Comparison of ENCODE assay signal across 10 cellular contexts in genomic region chr10:45557275-45557905, GRCh38.
DNase-seq lines count a peak whose midpoint lies in the region; ATAC-seq and TF ChIP-seq lines count a peak whose summit lies in the region.
"Had no signal": no experiment of that assay in that cellular context is flagged by ENCODE, and none has a peak within 500 bp of the region (broad histone marks: within the 10 kb centered on the region; RNA-seq: fewer than 3 reads in every experiment).

No MANE protein-coding gene starts in this region.

- no peak overlapping the region for H4K91ac ChIP-seq in H9 (ENCODE audit: insufficient read length, low read depth, low read length)
- H4K91ac ChIP-seq in neuronal stem cell (ENCODE audit: low read depth, low read length, poor library complexity): no peak overlapping the region

- H3K27ac ChIP-seq in DND-41 (ENCODE audit: low read length) (peak overlapping the region; percentile 48; the same call in 1 of the 2 replicates), H9 (ENCODE audit: insufficient read length, low read depth, low read length) (no peak overlapping the region), neuronal stem cell (replicated peaks; ENCODE audit: low read length) (no peak overlapping the region)
- H3K27ac ChIP-seq: body of pancreas had no signal

- H3K79me1 ChIP-seq in H9 (ENCODE audit: insufficient read depth, low read depth, low read length, poor library complexity, severe bottlenecking): no peaks in the 10 kb centered on the region
- H3K79me1 ChIP-seq in neuronal stem cell (ENCODE audit: low read depth, low read length): peaks cover 2% of the 10 kb centered on the region

- no peak overlapping the region for H3K4me3 ChIP-seq in DND-41 (ENCODE audit: low read depth in 1 of 2, low read length in 2 of 2)
- H3K4me3 ChIP-seq in neuronal stem cell (ENCODE audit: low read length in 2 of 2): no peak overlapping the region
- H3K4me3 ChIP-seq: body of pancreas had no signal

- H4K8ac ChIP-seq in H9 (replicated peaks; ENCODE audit: insufficient read length, low read depth, low read length): no peak overlapping the region
- no peak overlapping the region for H4K8ac ChIP-seq in neuronal stem cell (ENCODE audit: low read depth, low read length)

- no peak overlapping the region for H2BK12ac ChIP-seq in H9 (ENCODE audit: insufficient read length, low read depth, low read length)
- no peak overlapping the region for H2BK12ac ChIP-seq in neuronal stem cell (ENCODE audit: low read length)

- no peak for TF ChIP-seq CTCF in DND-41 (IDR thresholded peaks at IDR 0.05; ENCODE audit: borderline replicate concordance, extremely low read depth, low read length, poor library complexity, severe bottlenecking)
- TF ChIP-seq CTCF in H9 (conservative IDR thresholded peaks at IDR 0.05): no peak

- H3K4me2 ChIP-seq in DND-41 (ENCODE audit: insufficient read depth, low read length): peak overlapping the region; percentile 38; the same call in 1 of the 2 replicates
- H3K4me2 ChIP-seq in H9 (ENCODE audit: insufficient read depth, insufficient read length, low read length): no peak overlapping the region
- no peak overlapping the region for H3K4me2 ChIP-seq in neuronal stem cell (ENCODE audit: insufficient read depth, low read length, poor library complexity, severe bottlenecking)

- ATAC-seq in DND-41 (ENCODE audit: insufficient read depth, low read depth): peak; percentile 90
- ATAC-seq: body of pancreas had no signal

- peaks cover 15% of the 10 kb centered on the region for H3K4me1 ChIP-seq in DND-41 (ENCODE audit: insufficient read depth, low read length)
- H3K4me1 ChIP-seq in H9 (ENCODE audit: insufficient read depth, low read length): peaks cover 2% of the 10 kb centered on the region; the same call in 1 of the 2 replicates
- peaks cover 0 to 3% of the 10 kb centered on the region in 2 donors for H3K4me1 ChIP-seq in neuronal stem cell (ENCODE audit: control insufficient read depth in 2 of 2, insufficient read depth in 1 of 2, low read depth in 1 of 2, low read length in 2 of 2)

- H3K79me2 ChIP-seq in DND-41 (ENCODE audit: insufficient read depth, low read length) (0 out of 2 replicates have a peak, but pooled peaks cover 2% of the 10 kb centered on the region), H9 (ENCODE audit: insufficient read depth, low read length) (no peaks in the 10 kb centered on the region)

- H3K9ac ChIP-seq in DND-41 (ENCODE audit: low read depth, low read length) (no peak overlapping the region), H9 (ENCODE audit: extremely low read depth, insufficient read length, low read length) (no peak overlapping the region), neuronal stem cell (ENCODE audit: low read depth, low read length, poor library complexity) (no peak overlapping the region)

- H2AK5ac ChIP-seq in H9 (ENCODE audit: insufficient read length, low read length): no peak overlapping the region
- H2AK5ac ChIP-seq in neuronal stem cell (ENCODE audit: low read depth, low read length): no peak overlapping the region

- H3K56ac ChIP-seq in H9 (ENCODE audit: insufficient read length, low read depth, low read length): no peak overlapping the region

- H3K36me3 ChIP-seq in DND-41 (ENCODE audit: insufficient read depth, low read length) (no peaks in the 10 kb centered on the region), neuronal stem cell (replicated peaks in 1 of 2; ENCODE audit: control insufficient read depth in 2 of 2, insufficient read depth in 2 of 2, low read length in 2 of 2) (no peaks in the 10 kb centered on the region)

- H3K27me3 Mint-ChIP-seq in H9 (ENCODE audit: low read depth) (no peaks in the 10 kb centered on the region), immature natural killer cell (ENCODE audit: low read depth in 3 of 3) (peaks cover 0 to 6% (median 3%) of the 10 kb centered on the region in 3 donors)
- no peaks in the 10 kb centered on the region for H3K27me3 Mint-ChIP-seq in T-helper 1 cell treated with Interleukin-12 subunit alpha and Interleukin-12 subunit beta and Interleukin-4 antibody, amounts not matched to agents 30 μg/mL and 1 μg/mL, for 36 hours (ENCODE audit: low read depth)

- H2BK120ac ChIP-seq in H9 (ENCODE audit: low read depth, low read length, poor library complexity, severe bottlenecking) (no peak overlapping the region), neuronal stem cell (ENCODE audit: low read depth, low read length) (no peak overlapping the region)

- no peak overlapping the region for H3T11ph ChIP-seq in H9 (ENCODE audit: low read length)

- no peak overlapping the region for H2BK15ac ChIP-seq in H9 (ENCODE audit: low read depth, low read length)
- H2BK15ac ChIP-seq in neuronal stem cell (ENCODE audit: low read length): no peak overlapping the region

- H2AFZ ChIP-seq in DND-41 (ENCODE audit: low read depth, low read length): peak overlapping the region; percentile 22; the same call in 1 of the 2 replicates
- H2AFZ ChIP-seq in H9 (ENCODE audit: low read length): no peak overlapping the region
- no peak overlapping the region for H2AFZ ChIP-seq in neuronal stem cell (ENCODE audit: low read length)

- WGBS in H9 (ENCODE audit: extremely low coverage, insufficient read length, low lambda C conversion rate): no CpG with 5 or more reads among the region's 9 CpGs
- no CpG with 5 or more reads among the region's 9 CpGs for WGBS in neuronal stem cell (ENCODE audit: extremely low coverage in 2 of 2, insufficient read length in 2 of 2, insufficient replicate concordance in 1 of 2), 2 donors

- peaks cover 6 to 16% (median 13%) of the 10 kb centered on the region in 3 experiments; a peak in 6 of 7 replicates for H3K36me3 Mint-ChIP-seq in H9 (ENCODE audit: insufficient read depth in 1 of 3, low read depth in 3 of 3)
- peaks cover 16% of the 10 kb centered on the region for H3K36me3 Mint-ChIP-seq in T-helper 1 cell treated with Interleukin-12 subunit alpha and Interleukin-12 subunit beta and Interleukin-4 antibody, amounts not matched to agents 30 μg/mL and 1 μg/mL, for 36 hours (ENCODE audit: low read depth)
- peaks cover 0 to 14% (median 7%) of the 10 kb centered on the region in 3 donors for H3K36me3 Mint-ChIP-seq in immature natural killer cell

- peaks cover 5 to 12% of the 10 kb centered on the region in 2 experiments; a peak in 4 of 5 replicates for H3K9me3 Mint-ChIP-seq in H9
- H3K9me3 Mint-ChIP-seq in T-helper 1 cell treated with Interleukin-12 subunit alpha and Interleukin-12 subunit beta and Interleukin-4 antibody, amounts not matched to agents 30 μg/mL and 1 μg/mL, for 36 hours: no peaks in the 10 kb centered on the region
- H3K9me3 Mint-ChIP-seq in immature natural killer cell: no peaks in the 10 kb centered on the region

- H3K23me2 ChIP-seq in H9 (ENCODE audit: insufficient read length, low read depth, low read length, poor library complexity, severe bottlenecking): no peaks in the 10 kb centered on the region

- H3K9me3 ChIP-seq in DND-41 (ENCODE audit: insufficient read depth, low read length, severe bottlenecking): no peaks in the 10 kb centered on the region
- no peaks in the 10 kb centered on the region for H3K9me3 ChIP-seq in H9 (ENCODE audit: control insufficient read depth, low read depth, low read length)
- peaks cover 5 to 7% of the 10 kb centered on the region in 2 donors for H3K9me3 ChIP-seq in neuronal stem cell (replicated peaks in 1 of 2; ENCODE audit: control insufficient read depth in 2 of 2, insufficient read depth in 1 of 2, low read depth in 1 of 2, low read length in 2 of 2)
- H3K9me3 ChIP-seq: body of pancreas had no signal

- H3K4me1 Mint-ChIP-seq in H9 (peaks cover 11 to 14% of the 10 kb centered on the region in 2 experiments), immature natural killer cell (peaks cover 41 to 47% of the 10 kb centered on the region in 2 donors)
- peaks cover 24% of the 10 kb centered on the region for H3K4me1 Mint-ChIP-seq in T-helper 1 cell treated with Interleukin-12 subunit alpha and Interleukin-12 subunit beta and Interleukin-4 antibody, amounts not matched to agents 30 μg/mL and 1 μg/mL, for 36 hours (ENCODE audit: low read depth)

- H3K27ac Mint-ChIP-seq in H9 (peak overlapping the region; percentile 88 to 97 (median 92)), immature natural killer cell (peak overlapping the region; percentile 79 to 99 (median 94))
- H3K27ac Mint-ChIP-seq in T-helper 1 cell treated with Interleukin-12 subunit alpha and Interleukin-12 subunit beta and Interleukin-4 antibody, amounts not matched to agents 30 μg/mL and 1 μg/mL, for 36 hours: peak overlapping the region; percentile 72

- H2BK20ac ChIP-seq in H9 (ENCODE audit: low read depth, low read length, poor library complexity, severe bottlenecking): no peak overlapping the region

- H3K23ac ChIP-seq in H9 (ENCODE audit: insufficient read length, low read depth, low read length) (no peak overlapping the region), neuronal stem cell (ENCODE audit: low read depth, low read length, poor library complexity) (no peak overlapping the region)

- H3K4ac ChIP-seq in H9 (ENCODE audit: low read depth, low read length): no peak overlapping the region
- H3K4ac ChIP-seq in neuronal stem cell (ENCODE audit: low read length): no peak overlapping the region

- peak; percentile 42 for DNase-seq in DND-41
- peak; percentile 55 for DNase-seq in H9
- peak; percentile 54 to 57 (median 54) for DNase-seq in immature natural killer cell
- no peak for DNase-seq in nucleus accumbens (lab: John Stamatoyannopoulos, UW)
- no peak for DNase-seq in ureter (ENCODE audit: low spot score)
- DNase-seq in neuronal stem cell (ENCODE audit: low spot score): no peak
- no peak for DNase-seq in amygdala (lab: John Stamatoyannopoulos, UW)
- DNase-seq: kidney had no signal

- H4K20me1 ChIP-seq in DND-41 (ENCODE audit: insufficient read depth, low read length) (0 out of 2 replicates have a peak, but pooled peaks cover 3% of the 10 kb centered on the region), H9 (ENCODE audit: control insufficient read depth, insufficient read depth, insufficient read length) (no peaks in the 10 kb centered on the region)

- peak overlapping the region in 1 of 2 experiments; percentile 16; a peak in 1 of 5 replicates for H3K4me3 Mint-ChIP-seq in H9
- peak overlapping the region; percentile 41 for H3K4me3 Mint-ChIP-seq in T-helper 1 cell treated with Interleukin-12 subunit alpha and Interleukin-12 subunit beta and Interleukin-4 antibody, amounts not matched to agents 30 μg/mL and 1 μg/mL, for 36 hours
- H3K4me3 Mint-ChIP-seq in immature natural killer cell: peak overlapping the region; percentile 77 to 94 (median 87)

- H3K14ac ChIP-seq in H9 (ENCODE audit: insufficient read depth, low read length): no peak overlapping the region
- H3K14ac ChIP-seq in neuronal stem cell (ENCODE audit: low read length): no peak overlapping the region

- H3K27me3 ChIP-seq in DND-41 (ENCODE audit: insufficient read depth, low read length, poor library complexity): no peaks in the 10 kb centered on the region
- no peaks in the 10 kb centered on the region for H3K27me3 ChIP-seq in H9 (ENCODE audit: insufficient read depth, low read length)
- H3K27me3 ChIP-seq in neuronal stem cell (ENCODE audit: control insufficient read depth in 3 of 3, insufficient read depth in 3 of 3, low read depth in 1 of 3, low read length in 3 of 3): no peaks in the 10 kb centered on the region
- H3K27me3 ChIP-seq: body of pancreas had no signal

- no peak overlapping the region for H4K5ac ChIP-seq in H9 (ENCODE audit: insufficient read length, low read depth, low read length)

- H3K18ac ChIP-seq in H9 (ENCODE audit: insufficient read length, low read depth, low read length) (no peak overlapping the region), neuronal stem cell (ENCODE audit: low read length) (no peak overlapping the region)

- H2BK5ac ChIP-seq in H9 (ENCODE audit: insufficient read length, low read length) (no peak overlapping the region), neuronal stem cell (ENCODE audit: low read length) (no peak overlapping the region)

Comparison
In these comparisons a context has a peak if more than half of its experiments do, and no peak if none do; other contexts are left out.
1. DNase-seq: peak in DND-41 (single experiment), H9 (single experiment) and immature natural killer cell (3 of 3); none in nucleus accumbens (0 of 56), ureter (single experiment), neuronal stem cell (single experiment) and amygdala (0 of 56).
2. Peak in every context shown above with its lines, with median percentiles within 50 percentile points of each other: H3K27ac Mint-ChIP-seq.